Comparison of ENCODE assay signal across 8 cellular contexts in the genomic region with DNA sequence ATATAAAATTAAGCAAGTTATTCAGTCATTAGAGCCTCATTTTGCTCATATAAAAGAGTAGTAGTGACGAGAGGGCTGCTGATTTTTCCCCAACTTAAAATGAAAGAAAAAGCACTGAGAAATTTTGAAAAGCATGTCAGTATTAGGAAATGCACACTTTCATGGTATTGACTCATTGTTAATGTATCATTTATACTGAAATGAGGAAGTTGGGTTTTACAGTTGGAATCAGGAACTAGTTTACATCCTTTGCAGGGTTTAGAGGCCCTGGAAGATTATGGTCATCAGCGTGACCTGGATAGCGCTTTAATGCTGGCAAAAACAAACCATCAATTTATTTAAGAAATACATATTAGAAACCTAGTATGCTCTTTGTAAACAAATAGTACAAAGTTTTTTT.
DNase-seq lines count a peak whose midpoint lies in the region; ATAC-seq and TF ChIP-seq lines count a peak whose summit lies in the region.

No MANE protein-coding gene starts in this region.

- ATAC-seq in GM18909 (IDR thresholded peaks at IDR 0.05; ENCODE audit: poor library complexity, unreplicated experiment), result peak; percentile 74
- peak; percentile 58 for ATAC-seq in HG02852 (IDR thresholded peaks at IDR 0.05; ENCODE audit: unreplicated experiment)
- ATAC-seq in lung (ENCODE audit: insufficient read depth, low FRiP score), result peak; percentile 53
- no peak for ATAC-seq in HG02623 (IDR thresholded peaks at IDR 0.05; ENCODE audit: unreplicated experiment)

- no peak overlapping the region for H3K4me3 ChIP-seq in lung

- no peaks in the 10 kb centered on the region for H3K36me3 ChIP-seq in lung (ENCODE audit: control insufficient read depth in 2 of 2, insufficient read depth in 2 of 2, low read length in 2 of 2)

- DNase-seq in OCI-M1 (lab: John Stamatoyannopoulos, UW) (peak; percentile 85), lung (ENCODE audit: low spot score) (no peak), NCI-H69 (lab: John Stamatoyannopoulos, UW) (no peak), NCI-H2107 treated with DMSO at 0.1 percent for 48 hours (lab: John Stamatoyannopoulos, UW; ENCODE audit: unreplicated experiment) (no peak), type B pancreatic cell (ENCODE audit: extremely low spot score, unreplicated experiment) (no peak)

- H3K27ac ChIP-seq in lung (ENCODE audit: low read depth in 1 of 2, low read length in 1 of 2), result no peak overlapping the region

- no peak overlapping the region for H3K27ac Mint-ChIP-seq in type B pancreatic cell

- no peaks in the 10 kb centered on the region for H3K27me3 ChIP-seq in lung (ENCODE audit: control insufficient read depth, insufficient read depth)

- H3K36me3 Mint-ChIP-seq in type B pancreatic cell, result no peaks in the 10 kb centered on the region

- WGBS in lung, 2 donors, result 19 to 54% methylated on average over 3 of the region's 3 CpGs

- no peak overlapping the region for H3K4me3 Mint-ChIP-seq in type B pancreatic cell

- H3K9me3 Mint-ChIP-seq in type B pancreatic cell, result no peaks in the 10 kb centered on the region

- H3K4me1 ChIP-seq in lung (ENCODE audit: control insufficient read depth in 2 of 2, insufficient read depth in 2 of 2, low read length in 2 of 2), result no peaks in the 10 kb centered on the region

- no peaks in the 10 kb centered on the region for H3K27me3 Mint-ChIP-seq in type B pancreatic cell

- H3K4me1 Mint-ChIP-seq in type B pancreatic cell (ENCODE audit: unreplicated experiment), result no peaks in the 10 kb centered on the region

- TF ChIP-seq CTCF in lung (IDR thresholded peaks at IDR 0.05; ENCODE audit: control extremely low read depth, extremely low read depth) (no peak), type B pancreatic cell (conservative IDR thresholded peaks at IDR 0.05) (no peak)

- no peaks in the 10 kb centered on the region for H3K9me3 ChIP-seq in lung (ENCODE audit: control insufficient read depth in 2 of 2, insufficient read depth in 1 of 2, low read length in 1 of 2)
